Comparison of ENCODE assay signal across 18 cellular contexts in genomic region chr1:244150071-244150470, GRCh38.
A peak's percentile ranks its signal among the peaks of the same experiment; 100 is the strongest.
DNase-seq lines count a peak whose midpoint lies in the region; ATAC-seq and TF ChIP-seq lines count a peak whose summit lies in the region.
"Had no signal": no experiment of that assay in that cellular context is flagged by ENCODE, and none has a peak within 500 bp of the region (broad histone marks: within the 10 kb centered on the region; RNA-seq: fewer than 3 reads in every experiment).

No MANE protein-coding gene starts in this region.

- DNase-seq in GM03348 (ENCODE audit: low spot score) = peak; percentile 45
- DNase-seq in RPMI7951 (ENCODE audit: low read depth) = peak; percentile 7
- peak; percentile 56 for DNase-seq in fibroblast of mammary gland (ENCODE audit: low read depth)
- DNase-seq in mesenchymal stem cell = no peak
- no peak for DNase-seq in T-helper 9 cell
- DNase-seq: ACHN; BE2C; CD8-positive, alpha-beta memory T cell; DND-41; GDM1; NCI-H2029; NCI-H2171; NCI-H446 treated with DMSO at 0.1 percent for 48 hours; NK-92 treated with Interleukin-12 subunit alpha and Interleukin-12 subunit beta, amount 100 ng/mL, for 24 hours; SJCRH30; SW 1271 had no signal

- no peak overlapping the region for H2BK5ac ChIP-seq in mesenchymal stem cell (ENCODE audit: low read depth, low read length, poor library complexity, severe bottlenecking)

- no peak overlapping the region for H3K4me3 ChIP-seq in fibroblast of mammary gland (ENCODE audit: control insufficient read depth, low read depth, low read length)
- peak overlapping the region in 1 of 2 donors; percentile 15 for H3K4me3 ChIP-seq in stomach smooth muscle (ENCODE audit: low read length in 2 of 2)
- H3K4me3 ChIP-seq in mesenchymal stem cell (ENCODE audit: insufficient read depth in 1 of 2, low read depth in 1 of 2, low read length in 2 of 2) = no peak overlapping the region
- H3K4me3 ChIP-seq: SJCRH30 had no signal

- H3K27me3 ChIP-seq in stomach smooth muscle (ENCODE audit: control insufficient read depth in 1 of 2, insufficient read depth in 2 of 2, low read length in 2 of 2) (peaks cover 0 to 2% of the 10 kb centered on the region in 2 donors), mesenchymal stem cell (ENCODE audit: control insufficient read depth in 1 of 2, insufficient read depth in 1 of 2, low read length in 2 of 2) (peaks cover 0 to 6% of the 10 kb centered on the region in 2 experiments)
- H3K27me3 ChIP-seq: BE2C, SJCRH30 had no signal

- no peak overlapping the region for H3K14ac ChIP-seq in mesenchymal stem cell (ENCODE audit: low read length in 2 of 2)

- no peak overlapping the region for H2BK120ac ChIP-seq in mesenchymal stem cell (ENCODE audit: low read depth, low read length)

- 68% methylated on average over 5 of the region's 5 CpGs for WGBS in mesenchymal stem cell

- peak overlapping the region in 1 of 2 donors; percentile 21 for H3K9ac ChIP-seq in stomach smooth muscle (ENCODE audit: low read length in 2 of 2)
- no peak overlapping the region for H3K9ac ChIP-seq in mesenchymal stem cell (ENCODE audit: low read length)

- no peak overlapping the region for H4K8ac ChIP-seq in mesenchymal stem cell (ENCODE audit: low read length)

- H3K36me3 ChIP-seq in stomach smooth muscle (ENCODE audit: control insufficient read depth in 2 of 2, insufficient read depth in 2 of 2, low read length in 2 of 2) (no peaks in the 10 kb centered on the region), mesenchymal stem cell (ENCODE audit: control insufficient read depth in 1 of 2, insufficient read depth in 2 of 2, low read depth in 1 of 2, low read length in 2 of 2) (no peaks in the 10 kb centered on the region)
- H3K36me3 ChIP-seq: BE2C, SJCRH30 had no signal

- no peak overlapping the region for H3K4me2 ChIP-seq in mesenchymal stem cell (ENCODE audit: low read length, poor library complexity, severe bottlenecking)

- H3K4me1 ChIP-seq in stomach smooth muscle (ENCODE audit: control insufficient read depth, insufficient read depth, low read length) = peaks cover 15% of the 10 kb centered on the region
- H3K4me1 ChIP-seq in mesenchymal stem cell (ENCODE audit: control insufficient read depth, insufficient read depth, low read depth, low read length) = peaks cover 2% of the 10 kb centered on the region

- H3K79me1 ChIP-seq in mesenchymal stem cell (replicated peaks; ENCODE audit: low read length, poor library complexity, severe bottlenecking) = no peaks in the 10 kb centered on the region

- H2AFZ ChIP-seq in mesenchymal stem cell (ENCODE audit: low read depth, low read length) = no peak overlapping the region

- ATAC-seq in HG02759 (IDR thresholded peaks at IDR 0.05; ENCODE audit: unreplicated experiment) = no peak

- H4K91ac ChIP-seq in mesenchymal stem cell (ENCODE audit: low read length) = no peak overlapping the region

- H3K9me3 ChIP-seq in stomach smooth muscle (ENCODE audit: control insufficient read depth in 2 of 2, low read length in 2 of 2) (no peaks in the 10 kb centered on the region), mesenchymal stem cell (ENCODE audit: control insufficient read depth, low read length) (no peaks in the 10 kb centered on the region)
- H3K9me3 ChIP-seq: BE2C, SJCRH30 had no signal

- H3K4ac ChIP-seq in mesenchymal stem cell (ENCODE audit: low read depth in 1 of 2, low read length in 2 of 2) = no peak overlapping the region

- H2BK15ac ChIP-seq in mesenchymal stem cell (ENCODE audit: low read depth, poor library complexity, severe bottlenecking) = no peak overlapping the region

- no peak for TF ChIP-seq CTCF in fibroblast of mammary gland (conservative IDR thresholded peaks at IDR 0.05; ENCODE audit: control insufficient read depth, insufficient read depth, low read depth, low read length)

- H2BK12ac ChIP-seq in mesenchymal stem cell (ENCODE audit: low read length in 2 of 2) = no peak overlapping the region

- no peak overlapping the region for H3K23ac ChIP-seq in mesenchymal stem cell (ENCODE audit: low read length in 2 of 2)

- no peak overlapping the region for H2AK5ac ChIP-seq in mesenchymal stem cell (ENCODE audit: low read length, severe bottlenecking)

- H3K27ac ChIP-seq in stomach smooth muscle (ENCODE audit: low read length) = peak overlapping the region; percentile 11
- no peak overlapping the region for H3K27ac ChIP-seq in mesenchymal stem cell (ENCODE audit: low read length, poor library complexity, severe bottlenecking)
- H3K27ac ChIP-seq: SJCRH30 had no signal

- no peak overlapping the region for H3K18ac ChIP-seq in mesenchymal stem cell (ENCODE audit: low read depth in 1 of 2, low read length in 2 of 2)

Comparison
In these comparisons a context has a peak if more than half of its experiments do, and no peak if none do; other contexts are left out.
1. DNase-seq: peak in GM03348 (single experiment), RPMI7951 (single experiment) and fibroblast of mammary gland (single experiment); none in mesenchymal stem cell (single experiment) and T-helper 9 cell (single experiment).